Comparison of ENCODE assay signal across 8 cellular contexts in the genomic region with DNA sequence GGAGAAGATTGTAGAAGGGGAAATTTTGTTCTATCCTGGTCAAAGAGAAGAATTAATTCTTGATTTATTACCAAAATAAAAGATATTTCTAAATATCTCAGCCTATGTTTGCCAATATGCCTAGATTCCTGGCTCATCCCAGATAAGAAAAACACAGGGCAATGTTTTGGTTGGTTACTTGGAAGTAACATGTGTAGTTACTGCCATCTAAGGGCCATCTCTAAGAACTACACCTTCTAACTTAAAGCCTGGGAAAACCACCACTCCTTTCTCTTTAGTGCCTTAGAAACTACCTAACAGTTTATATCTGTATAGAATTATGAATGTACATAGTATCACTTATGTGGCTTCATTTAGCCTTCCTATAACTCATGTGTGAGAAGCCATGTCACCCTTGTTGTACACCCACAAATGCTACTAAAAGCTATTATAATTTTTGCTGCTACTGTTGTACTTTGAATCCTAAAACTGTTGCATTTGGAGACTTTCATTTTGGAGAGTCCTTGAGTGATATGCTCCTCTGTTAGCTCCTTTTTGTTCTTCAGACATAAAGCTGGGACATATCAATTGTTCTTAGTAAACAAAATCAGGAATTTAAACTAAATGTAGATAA. TPM values are rescaled to one million over a fixed set of nuclear protein-coding genes. Genes with fewer than 3 reads are reported as not detected.
DNase-seq lines count a peak whose midpoint lies in the region; ATAC-seq and TF ChIP-seq lines count a peak whose summit lies in the region.

No MANE protein-coding gene starts in this region.

- no peaks in the 10 kb centered on the region for H3K36me3 Mint-ChIP-seq in chondrocyte (ENCODE audit: low read depth)

- no peak overlapping the region for H2BK120ac ChIP-seq in IMR-90 (ENCODE audit: low read depth, low read length)

- dilution Hi-C loops in IMR-90 (cut with HindIII; ENCODE audit: low sequenced_read_pairs, unreplicated experiment) = no loop called here

- H3K9me3 ChIP-seq in IMR-90 (ENCODE audit: control insufficient read depth, insufficient read depth, low read length) (no peaks in the 10 kb centered on the region), OCI-LY3 (ENCODE audit: insufficient read depth, low read length) (no peaks in the 10 kb centered on the region), left lung (no peaks in the 10 kb centered on the region), upper lobe of right lung (no peaks in the 10 kb centered on the region)
- H3K9me3 ChIP-seq in effector memory CD4-positive, alpha-beta T cell (ENCODE audit: control insufficient read depth, low read length) = no peaks in the 10 kb centered on the region

- H3K4me3 ChIP-seq in IMR-90 (ENCODE audit: insufficient read depth, low read depth, low read length) = no peak overlapping the region
- H3K4me3 ChIP-seq in OCI-LY3 (ENCODE audit: low read length) = no peak overlapping the region
- no peak overlapping the region for H3K4me3 ChIP-seq in left lung
- no peak overlapping the region for H3K4me3 ChIP-seq in upper lobe of right lung
- H3K4me3 ChIP-seq in effector memory CD4-positive, alpha-beta T cell (ENCODE audit: insufficient read depth, low read depth, low read length, poor library complexity, severe bottlenecking) = no peak overlapping the region

- peaks cover 84% of the 10 kb centered on the region for H3K79me2 ChIP-seq in OCI-LY3 (ENCODE audit: low read length)

- intact Hi-C loops in IMR-90 (cut with micrococcal nuclease) (loop anchor here (1.0 to 10.0 kb wide), 6 partner anchors 73 to 1110 kb away; no protein-coding TSS in a partner anchor), left lung (cut with DNase I) (no loop called here), upper lobe of right lung (cut with DNase I) (no loop called here)

- H2AK5ac ChIP-seq in IMR-90 (ENCODE audit: low read depth, low read length) = no peak overlapping the region

- no peak for TF ChIP-seq POLR2A in IMR-90 (IDR thresholded peaks at IDR 0.05; ENCODE audit: low read depth, low read length)

- H3K18ac ChIP-seq in IMR-90 (ENCODE audit: low read depth, low read length) = no peak overlapping the region

- peak; percentile 83 for TF ChIP-seq RAD21 in IMR-90 (IDR thresholded peaks at IDR 0.05; ENCODE audit: low read length)

- H3K9ac ChIP-seq in IMR-90 (ENCODE audit: low read depth, low read length) (no peak overlapping the region), OCI-LY3 (ENCODE audit: low read length) (no peak overlapping the region)

- no peaks in the 10 kb centered on the region for H3K9me3 Mint-ChIP-seq in chondrocyte (ENCODE audit: low read depth)

- H3K27me3 Mint-ChIP-seq in chondrocyte (ENCODE audit: low read depth) = peaks cover 21% of the 10 kb centered on the region

- DNase-seq in D341Med (ENCODE audit: low spot score) = peak; percentile 65
- DNase-seq in IMR-90 = peak; percentile 80
- no peak for DNase-seq in chondrocyte (ENCODE audit: low spot score)
- no peak for DNase-seq in left lung
- no peak for DNase-seq in upper lobe of right lung
- DNase-seq in activated CD4-positive, alpha-beta T cell treated with anti-CD3 and anti-CD28 coated beads for 48 hours = no peak
- DNase-seq in effector memory CD4-positive, alpha-beta T cell = no peak

- H4K20me1 ChIP-seq in IMR-90 (ENCODE audit: insufficient read depth, low read length) (no peaks in the 10 kb centered on the region), OCI-LY3 (ENCODE audit: insufficient read depth, low read length) (no peaks in the 10 kb centered on the region)

- CTCF ChIA-PET in IMR-90 (lab: Yijun Ruan, JAX) = interaction anchor here (0.7 to 4.6 kb wide), 5 partner anchors 19 to 867 kb away, joined by 3 to 25 read pairs (median 3); no protein-coding TSS in a partner anchor

- no peaks in the 10 kb centered on the region for H3K4me1 Mint-ChIP-seq in chondrocyte (ENCODE audit: low read depth)

- no peak overlapping the region for H2AFZ ChIP-seq in IMR-90 (replicated peaks; ENCODE audit: low read length, poor library complexity)
- H2AFZ ChIP-seq in OCI-LY3 (ENCODE audit: low read depth, low read length) = no peak overlapping the region

- H2BK5ac ChIP-seq in IMR-90 (ENCODE audit: low read depth, low read length, poor library complexity, severe bottlenecking) = no peak overlapping the region

- H3K23ac ChIP-seq in IMR-90 (ENCODE audit: low read depth, low read length) = no peak overlapping the region

- peak; percentile 99 for ATAC-seq in IMR-90 (ENCODE audit: low read depth)
- peak; percentile 89 for ATAC-seq in left lung
- peak; percentile 86 for ATAC-seq in upper lobe of right lung

- no peaks in the 10 kb centered on the region for H3K27me3 ChIP-seq in IMR-90 (ENCODE audit: control insufficient read depth, insufficient read depth, low read length)
- no peaks in the 10 kb centered on the region for H3K27me3 ChIP-seq in OCI-LY3 (ENCODE audit: low read depth, low read length)
- no peaks in the 10 kb centered on the region for H3K27me3 ChIP-seq in left lung
- no peaks in the 10 kb centered on the region for H3K27me3 ChIP-seq in upper lobe of right lung
- H3K27me3 ChIP-seq in effector memory CD4-positive, alpha-beta T cell (replicated peaks; ENCODE audit: control insufficient read depth, insufficient read depth, low read length, poor library complexity, severe bottlenecking) = no peaks in the 10 kb centered on the region

- H4K8ac ChIP-seq in IMR-90 (ENCODE audit: low read depth in 2 of 2, low read length in 2 of 2) = no peak overlapping the region

- no peak overlapping the region for H2BK15ac ChIP-seq in IMR-90 (ENCODE audit: low read depth, low read length)

- H3K4me2 ChIP-seq in IMR-90 (ENCODE audit: low read depth, low read length) (no peak overlapping the region), OCI-LY3 (ENCODE audit: low read length) (peak overlapping the region; percentile 17; the same call in 1 of the 2 replicates)

- no peak overlapping the region for H3K27ac Mint-ChIP-seq in chondrocyte (ENCODE audit: unreplicated experiment)

- no peak overlapping the region for H4K5ac ChIP-seq in IMR-90 (ENCODE audit: low read depth, low read length)

- no peak overlapping the region for H3K4ac ChIP-seq in IMR-90 (ENCODE audit: low read depth, low read length)

- no peaks in the 10 kb centered on the region for H3K36me3 ChIP-seq in IMR-90 (ENCODE audit: control insufficient read depth, insufficient read depth, low read length)
- peaks cover 36% of the 10 kb centered on the region for H3K36me3 ChIP-seq in OCI-LY3 (replicated peaks; ENCODE audit: low read depth, low read length)
- H3K36me3 ChIP-seq in left lung = no peaks in the 10 kb centered on the region
- H3K36me3 ChIP-seq in upper lobe of right lung = no peaks in the 10 kb centered on the region
- H3K36me3 ChIP-seq in effector memory CD4-positive, alpha-beta T cell (ENCODE audit: control insufficient read depth, insufficient read depth, low read length) = no peaks in the 10 kb centered on the region

- TF ChIP-seq CTCF in IMR-90 (conservative IDR thresholded peaks at IDR 0.05; ENCODE audit: low read depth, low read length) (peak; percentile 78), OCI-LY3 (IDR thresholded peaks at IDR 0.05; ENCODE audit: low read depth, low read length) (peak; percentile 87), chondrocyte (IDR thresholded peaks at IDR 0.05) (peak; percentile 84), left lung (IDR thresholded peaks at IDR 0.05) (peak; percentile 68 to 86), upper lobe of right lung (IDR thresholded peaks at IDR 0.05) (peak; percentile 81)

- H3K4me3 Mint-ChIP-seq in chondrocyte (ENCODE audit: unreplicated experiment) = no peak overlapping the region

- in situ Hi-C loops in IMR-90 (cut with MboI; ENCODE audit: low sequenced_read_pairs) = loop anchor here (5.0 kb wide), 1 partner anchor 865 kb away; no protein-coding TSS in a partner anchor

- H2AK9ac ChIP-seq in IMR-90 (replicated peaks; ENCODE audit: low read depth, low read length, poor library complexity) = no peak overlapping the region

- no peak overlapping the region for H3K56ac ChIP-seq in IMR-90 (ENCODE audit: extremely low read depth, insufficient read depth, low read length)

- no peak overlapping the region for H2BK20ac ChIP-seq in IMR-90 (ENCODE audit: low read depth, low read length)

- no peaks in the 10 kb centered on the region for H3K79me1 ChIP-seq in IMR-90 (ENCODE audit: low read depth in 1 of 2, low read length in 2 of 2)

- no peak overlapping the region for H3K14ac ChIP-seq in IMR-90 (replicated peaks; ENCODE audit: low read depth, low read length)

- H3K9me1 ChIP-seq in IMR-90 (ENCODE audit: insufficient read depth, low read length) = no peaks in the 10 kb centered on the region

- H3K4me1 ChIP-seq in IMR-90 (ENCODE audit: control insufficient read depth, insufficient read depth, low read length) = no peaks in the 10 kb centered on the region
- peaks cover 70% of the 10 kb centered on the region for H3K4me1 ChIP-seq in OCI-LY3 (ENCODE audit: low read length)
- H3K4me1 ChIP-seq in left lung = peaks cover 0 to 42% of the 10 kb centered on the region in 2 donors
- peaks cover 6% of the 10 kb centered on the region for H3K4me1 ChIP-seq in upper lobe of right lung
- H3K4me1 ChIP-seq in effector memory CD4-positive, alpha-beta T cell (ENCODE audit: control insufficient read depth, insufficient read depth, low read length, poor library complexity, severe bottlenecking) = peaks cover 35% of the 10 kb centered on the region

- H4K91ac ChIP-seq in IMR-90 (ENCODE audit: insufficient read depth, low read depth, low read length) = no peak overlapping the region

- BruUV-seq in IMR-90 (replicated peaks; lab: Mats Ljungman, UMichigan) = no TSS peak

- H3K27ac ChIP-seq in IMR-90 (ENCODE audit: insufficient read depth, low read length) = no peak overlapping the region
- peak overlapping the region; percentile 97 for H3K27ac ChIP-seq in OCI-LY3 (ENCODE audit: low read length)
- no peak overlapping the region for H3K27ac ChIP-seq in left lung
- H3K27ac ChIP-seq in upper lobe of right lung = no peak overlapping the region
- H3K27ac ChIP-seq in effector memory CD4-positive, alpha-beta T cell (ENCODE audit: insufficient read depth, low read length, poor library complexity, severe bottlenecking) = no peak overlapping the region

- POLR2A ChIA-PET in IMR-90 (lab: Charles Lee; ENCODE audit: unreplicated experiment) = interaction anchor here (0.5 kb wide), 1 partner anchor 62 kb away, joined by 3 read pairs; no protein-coding TSS in a partner anchor

TF ChIP-seq in IMR-90, 13 proteins besides CTCF, POLR2A, EP300 and RAD21 (continues in another document):
- TF ChIP-seq RFX5 (IDR thresholded peaks at IDR 0.05; ENCODE audit: low read depth, low read length) = no peak
- TF ChIP-seq FOS (IDR thresholded peaks at IDR 0.05; ENCODE audit: low read depth, low read length) = no peak
- no peak for TF ChIP-seq CEBPB (IDR thresholded peaks at IDR 0.05; ENCODE audit: low read depth, low read length)
- TF ChIP-seq MAFK (IDR thresholded peaks at IDR 0.05; ENCODE audit: low read depth, low read length) = no peak
- TF ChIP-seq BHLHE40 (IDR thresholded peaks at IDR 0.05; ENCODE audit: low read depth, low read length) = no peak
- no peak for TF ChIP-seq MXI1 (IDR thresholded peaks at IDR 0.05; ENCODE audit: borderline replicate concordance, low read depth, low read length)

RNA-seq across cellular contexts. Expression of a gene that starts 4.5 kb away (rescaled TPM):
- total RNA-seq in IMR-90 (2012; rRNA removed) (not detected in 2 replicates), chondrocyte (not detected in 3 replicates), left lung (1 to 10 TPM in 1 of 2 donors, under 1 TPM in 1; 0.90 to 3.6 TPM), upper lobe of right lung (3.0 TPM)
- polyA plus RNA-seq in IMR-90 (2012; rRNA removed) = not detected in 2 replicates
- polyA plus RNA-seq in IMR-90 (2012; cell fraction: cytosol; rRNA removed) = not detected in 2 replicates
- not detected in 2 replicates for polyA plus RNA-seq in IMR-90 (2012; cell fraction: nucleus; rRNA removed; ENCODE audit: low replicate concordance)

Comparison
In these comparisons a context has a peak if more than half of its experiments do, and no peak if none do; other contexts are left out.
1. DNase-seq: peak in D341Med (single experiment) and IMR-90 (single experiment); none in chondrocyte (single experiment), left lung (0 of 2), upper lobe of right lung (single experiment), activated CD4-positive, alpha-beta T cell treated with anti-CD3 and anti-CD28 coated beads for 48 hours (single experiment) and effector memory CD4-positive, alpha-beta T cell (0 of 3).
2. Peak in every context shown above with its lines, with median percentiles within 50 percentile points of each other: ATAC-seq and CTCF ChIP-seq.